1 cellular context compared by ENCODE assay signal in genomic region chr17:19977360-19978205, GRCh38.
TF ChIP-seq lines count a peak whose summit lies in the region.

A gene with protein sequence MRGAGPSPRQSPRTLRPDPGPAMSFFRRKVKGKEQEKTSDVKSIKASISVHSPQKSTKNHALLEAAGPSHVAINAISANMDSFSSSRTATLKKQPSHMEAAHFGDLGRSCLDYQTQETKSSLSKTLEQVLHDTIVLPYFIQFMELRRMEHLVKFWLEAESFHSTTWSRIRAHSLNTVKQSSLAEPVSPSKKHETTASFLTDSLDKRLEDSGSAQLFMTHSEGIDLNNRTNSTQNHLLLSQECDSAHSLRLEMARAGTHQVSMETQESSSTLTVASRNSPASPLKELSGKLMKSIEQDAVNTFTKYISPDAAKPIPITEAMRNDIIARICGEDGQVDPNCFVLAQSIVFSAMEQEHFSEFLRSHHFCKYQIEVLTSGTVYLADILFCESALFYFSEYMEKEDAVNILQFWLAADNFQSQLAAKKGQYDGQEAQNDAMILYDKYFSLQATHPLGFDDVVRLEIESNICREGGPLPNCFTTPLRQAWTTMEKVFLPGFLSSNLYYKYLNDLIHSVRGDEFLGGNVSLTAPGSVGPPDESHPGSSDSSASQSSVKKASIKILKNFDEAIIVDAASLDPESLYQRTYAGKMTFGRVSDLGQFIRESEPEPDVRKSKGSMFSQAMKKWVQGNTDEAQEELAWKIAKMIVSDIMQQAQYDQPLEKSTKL (minus strand): TSS chr17:19977828. CDS start chr17:19977679, 149 bp downstream.

TF ChIP-seq in HepG2, 621 proteins besides CTCF, POLR2A, EP300 and RAD21 (continued from another document and continues in another):
- TF ChIP-seq, protein P1, sequence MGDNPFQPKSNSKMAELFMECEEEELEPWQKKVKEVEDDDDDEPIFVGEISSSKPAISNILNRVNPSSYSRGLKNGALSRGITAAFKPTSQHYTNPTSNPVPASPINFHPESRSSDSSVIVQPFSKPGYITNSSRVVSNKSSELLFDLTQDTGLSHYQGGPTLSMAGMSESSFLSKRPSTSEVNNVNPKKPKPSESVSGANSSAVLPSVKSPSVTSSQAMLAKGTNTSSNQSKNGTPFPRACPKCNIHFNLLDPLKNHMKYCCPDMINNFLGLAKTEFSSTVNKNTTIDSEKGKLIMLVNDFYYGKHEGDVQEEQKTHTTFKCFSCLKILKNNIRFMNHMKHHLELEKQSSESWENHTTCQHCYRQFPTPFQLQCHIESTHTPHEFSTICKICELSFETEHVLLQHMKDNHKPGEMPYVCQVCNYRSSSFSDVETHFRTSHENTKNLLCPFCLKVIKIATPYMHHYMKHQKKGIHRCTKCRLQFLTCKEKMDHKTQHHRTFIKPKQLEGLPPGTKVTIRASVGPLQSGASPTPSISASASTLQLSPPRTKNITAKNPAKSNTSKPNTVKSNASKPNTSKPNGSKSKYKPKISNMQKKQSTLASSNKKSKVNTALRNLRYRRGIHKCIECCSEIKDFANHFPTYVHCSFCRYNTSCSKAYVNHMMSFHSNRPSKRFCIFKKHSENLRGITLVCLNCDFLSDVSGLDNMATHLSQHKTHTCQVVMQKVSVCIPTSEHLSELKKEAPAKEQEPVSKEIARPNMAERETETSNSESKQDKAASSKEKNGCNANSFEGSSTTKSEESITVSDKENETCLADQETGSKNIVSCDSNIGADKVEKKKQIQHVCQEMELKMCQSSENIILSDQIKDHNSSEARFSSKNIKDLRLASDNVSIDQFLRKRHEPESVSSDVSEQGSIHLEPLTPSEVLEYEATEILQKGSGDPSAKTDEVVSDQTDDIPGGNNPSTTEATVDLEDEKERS (CRISPR knock-in tag; IDR thresholded peaks at IDR 0.05), result peak; percentile 92
- TF ChIP-seq REL (CRISPR knock-in tag; conservative IDR thresholded peaks at IDR 0.05) (peak; percentile 82), ZNF333 (CRISPR knock-in tag; IDR thresholded peaks at IDR 0.05; ENCODE audit: borderline replicate concordance) (peak; percentile 32; the same call in 1 of the 2 replicates), SAP130 (CRISPR knock-in tag; IDR thresholded peaks at IDR 0.05; ENCODE audit: low read depth) (peak; percentile 78; the same call in 1 of the 2 replicates), HIC2 (CRISPR knock-in tag; IDR thresholded peaks at IDR 0.05; ENCODE audit: low read depth) (peak; percentile 47), HOXD1 (CRISPR knock-in tag; IDR thresholded peaks at IDR 0.05) (0 out of 2 replicates have a peak, but pooled peaks have one; percentile 42), KAT2B (IDR thresholded peaks at IDR 0.05; ENCODE audit: borderline replicate concordance, low read depth, low read length) (no peak), HNRNPLL (IDR thresholded peaks at IDR 0.05; ENCODE audit: low read depth, low read length, poor library complexity, severe bottlenecking) (peak; percentile 27), SMC3 (IDR thresholded peaks at IDR 0.05; ENCODE audit: low read length) (no peak), ZNF563 (CRISPR knock-in tag; IDR thresholded peaks at IDR 0.05) (peak; percentile 89), TBP (CRISPR knock-in tag; IDR thresholded peaks at IDR 0.05) (no peak), ZNF136 (CRISPR knock-in tag; IDR thresholded peaks at IDR 0.05; ENCODE audit: low read depth) (peak; percentile 93; the same call in 1 of the 2 replicates), ATF6 (CRISPR knock-in tag; conservative IDR thresholded peaks at IDR 0.05) (no peak), RXRA (CRISPR knock-in tag; IDR thresholded peaks at IDR 0.05) (peak; percentile 76), CHCHD3 (CRISPR knock-in tag; IDR thresholded peaks at IDR 0.05) (peak; percentile 57; the same call in 1 of the 2 replicates), RORA (CRISPR knock-in tag; IDR thresholded peaks at IDR 0.05) (no peak), ZNF530 (CRISPR knock-in tag; IDR thresholded peaks at IDR 0.05; ENCODE audit: low read depth) (peak; percentile 52; the same call in 1 of the 2 replicates), AGO2 (optimal IDR thresholded peaks at IDR 0.05; ENCODE audit: low read depth, low read length) (peak; percentile 46), FLYWCH1 (CRISPR knock-in tag; IDR thresholded peaks at IDR 0.05) (peak; percentile 48; the same call in 1 of the 2 replicates), RELA (CRISPR knock-in tag; IDR thresholded peaks at IDR 0.05) (no peak; the same call in 1 of the 2 replicates), ZNF629 (CRISPR knock-in tag; conservative IDR thresholded peaks at IDR 0.05) (peak; percentile 51), MBD4 (IDR thresholded peaks at IDR 0.05; ENCODE audit: borderline replicate concordance, low read length) (no peak), HOXA9 (CRISPR knock-in tag; IDR thresholded peaks at IDR 0.05; ENCODE audit: borderline replicate concordance) (0 out of 2 replicates have a peak, but pooled peaks have one; percentile 24), ZNF644 (CRISPR knock-in tag; IDR thresholded peaks at IDR 0.05; ENCODE audit: low read depth) (no peak), NFKB2 (CRISPR knock-in tag; IDR thresholded peaks at IDR 0.05; ENCODE audit: borderline replicate concordance) (peak; percentile 96), ELF3 (CRISPR knock-in tag; IDR thresholded peaks at IDR 0.05) (peak; percentile 75), FIP1L1 (IDR thresholded peaks at IDR 0.05; ENCODE audit: borderline replicate concordance, insufficient read depth, low read depth, low read length) (no peak; the same call in 1 of the 2 replicates), ZNF678 (CRISPR knock-in tag; IDR thresholded peaks at IDR 0.05) (peak; percentile 49; the same call in 1 of the 2 replicates), ZNF891 (CRISPR knock-in tag; IDR thresholded peaks at IDR 0.05) (peak; percentile 85), ZBTB21 (CRISPR knock-in tag; IDR thresholded peaks at IDR 0.05) (no peak), ZNF672 (CRISPR knock-in tag; IDR thresholded peaks at IDR 0.05) (no peak), RFX3 (CRISPR knock-in tag; IDR thresholded peaks at IDR 0.05) (no peak), ZNF572 (CRISPR knock-in tag; IDR thresholded peaks at IDR 0.05) (no peak), ZNF788 (CRISPR knock-in tag; IDR thresholded peaks at IDR 0.05; ENCODE audit: borderline replicate concordance) (peak; percentile 52; the same call in 1 of the 2 replicates), LCORL (IDR thresholded peaks at IDR 0.05) (no peak), LCORL (CRISPR knock-in tag; IDR thresholded peaks at IDR 0.05) (peak; percentile 59; the same call in 1 of the 2 replicates), ATRX (CRISPR knock-in tag; IDR thresholded peaks at IDR 0.05; ENCODE audit: borderline replicate concordance) (no peak), ETV5 (CRISPR knock-in tag; IDR thresholded peaks at IDR 0.05; ENCODE audit: borderline replicate concordance) (peak; percentile 89), ZNF232 (CRISPR knock-in tag; IDR thresholded peaks at IDR 0.05; ENCODE audit: borderline replicate concordance) (peak; percentile 91), ZNF510 (CRISPR knock-in tag; IDR thresholded peaks at IDR 0.05; ENCODE audit: low read depth) (peak; percentile 90; the same call in 1 of the 2 replicates), ZNF619 (CRISPR knock-in tag; IDR thresholded peaks at IDR 0.05) (peak; percentile 25; the same call in 1 of the 2 replicates), HNRNPK (IDR thresholded peaks at IDR 0.05; ENCODE audit: low read depth, low read length, poor library complexity, severe bottlenecking) (peak; percentile 78), FOXM1 (CRISPR knock-in tag; IDR thresholded peaks at IDR 0.05) (peak; percentile 64; the same call in 1 of the 2 replicates), SMAD9 (CRISPR knock-in tag; IDR thresholded peaks at IDR 0.05) (peak; percentile 89), ZNF207 (IDR thresholded peaks at IDR 0.05; ENCODE audit: borderline replicate concordance) (no peak), ATF3 (CRISPR knock-in tag; IDR thresholded peaks at IDR 0.05) (peak; percentile 31; the same call in 1 of the 2 replicates), SP4 (CRISPR knock-in tag; IDR thresholded peaks at IDR 0.05) (peak; percentile 63; the same call in 1 of the 2 replicates), RARG (CRISPR knock-in tag; IDR thresholded peaks at IDR 0.05; ENCODE audit: low read depth) (0 out of 2 replicates have a peak, but pooled peaks have one; percentile 64), GLI4 (CRISPR knock-in tag; IDR thresholded peaks at IDR 0.05; ENCODE audit: borderline replicate concordance) (peak; percentile 80; the same call in 1 of the 2 replicates)
- TF ChIP-seq, protein P2, sequence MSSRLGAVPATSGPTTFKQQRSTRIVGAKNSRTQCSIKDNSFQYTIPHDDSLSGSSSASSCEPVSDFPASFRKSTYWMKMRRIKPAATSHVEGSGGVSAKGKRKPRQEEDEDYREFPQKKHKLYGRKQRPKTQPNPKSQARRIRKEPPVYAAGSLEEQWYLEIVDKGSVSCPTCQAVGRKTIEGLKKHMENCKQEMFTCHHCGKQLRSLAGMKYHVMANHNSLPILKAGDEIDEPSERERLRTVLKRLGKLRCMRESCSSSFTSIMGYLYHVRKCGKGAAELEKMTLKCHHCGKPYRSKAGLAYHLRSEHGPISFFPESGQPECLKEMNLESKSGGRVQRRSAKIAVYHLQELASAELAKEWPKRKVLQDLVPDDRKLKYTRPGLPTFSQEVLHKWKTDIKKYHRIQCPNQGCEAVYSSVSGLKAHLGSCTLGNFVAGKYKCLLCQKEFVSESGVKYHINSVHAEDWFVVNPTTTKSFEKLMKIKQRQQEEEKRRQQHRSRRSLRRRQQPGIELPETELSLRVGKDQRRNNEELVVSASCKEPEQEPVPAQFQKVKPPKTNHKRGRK (CRISPR knock-in tag; IDR thresholded peaks at IDR 0.05), result no peak
- TF ChIP-seq, protein P3, sequence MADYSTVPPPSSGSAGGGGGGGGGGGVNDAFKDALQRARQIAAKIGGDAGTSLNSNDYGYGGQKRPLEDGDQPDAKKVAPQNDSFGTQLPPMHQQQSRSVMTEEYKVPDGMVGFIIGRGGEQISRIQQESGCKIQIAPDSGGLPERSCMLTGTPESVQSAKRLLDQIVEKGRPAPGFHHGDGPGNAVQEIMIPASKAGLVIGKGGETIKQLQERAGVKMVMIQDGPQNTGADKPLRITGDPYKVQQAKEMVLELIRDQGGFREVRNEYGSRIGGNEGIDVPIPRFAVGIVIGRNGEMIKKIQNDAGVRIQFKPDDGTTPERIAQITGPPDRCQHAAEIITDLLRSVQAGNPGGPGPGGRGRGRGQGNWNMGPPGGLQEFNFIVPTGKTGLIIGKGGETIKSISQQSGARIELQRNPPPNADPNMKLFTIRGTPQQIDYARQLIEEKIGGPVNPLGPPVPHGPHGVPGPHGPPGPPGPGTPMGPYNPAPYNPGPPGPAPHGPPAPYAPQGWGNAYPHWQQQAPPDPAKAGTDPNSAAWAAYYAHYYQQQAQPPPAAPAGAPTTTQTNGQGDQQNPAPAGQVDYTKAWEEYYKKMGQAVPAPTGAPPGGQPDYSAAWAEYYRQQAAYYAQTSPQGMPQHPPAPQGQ (CRISPR knock-in tag; IDR thresholded peaks at IDR 0.05; ENCODE audit: borderline replicate concordance), result no peak
